Comparison of ENCODE assay signal across 18 cellular contexts in genomic region chr7:123819795-123820194, GRCh38. TPM values are rescaled to one million over a fixed set of nuclear protein-coding genes. Genes with fewer than 3 reads are reported as not detected.
"Had no signal": no experiment of that assay in that cellular context is flagged by ENCODE, and none has a peak within 500 bp of the region (broad histone marks: within the 10 kb centered on the region; RNA-seq: fewer than 3 reads in every experiment).

No MANE protein-coding gene starts in this region.

RNA-seq across cellular contexts. Expression of gene HYAL4, which starts 25.2 kb away (rescaled TPM):
- total RNA-seq: kidney epithelial cell; left ventricle myocardium inferior; mesenteric fat pad; mucosa of descending colon; natural killer cell treated with Interleukin-12 subunit alpha and Interleukin-12 subunit beta and Interleukin-15 and Interleukin-18, amount 100 ng/mL, for 72 hours; omental fat pad; progenitor cell of endocrine pancreas; renal cortical epithelial cell; right lobe of liver; smooth muscle cell; temporal lobe; tibial nerve; upper lobe of left lung; urinary bladder had no signal
- polyA plus RNA-seq: immature natural killer cell; naive thymus-derived CD4-positive, alpha-beta T cell; neural cell; ovary; smooth muscle cell; urinary bladder had no signal
